12 cellular contexts compared by ENCODE assay signal in genomic region chr9:134267305-134268265, GRCh38. TPM values are rescaled to one million over a fixed set of nuclear protein-coding genes. Genes with fewer than 3 reads are reported as not detected.
DNase-seq lines count a peak whose midpoint lies in the region; ATAC-seq and TF ChIP-seq lines count a peak whose summit lies in the region.
"Had no signal": no experiment of that assay in that cellular context is flagged by ENCODE, and none has a peak within 500 bp of the region (broad histone marks: within the 10 kb centered on the region; RNA-seq: fewer than 3 reads in every experiment).

No MANE protein-coding gene starts in this region.

- DNase-seq in iPS-NIHi11 (ENCODE audit: low spot score) (peak; percentile 75), smooth muscle cell (lab: John Stamatoyannopoulos, UW; ENCODE audit: unreplicated experiment) (no peak), upper lobe of left lung (no peak)
- DNase-seq in stimulated activated effector memory CD8-positive, alpha-beta T cell treated with anti-CD3 and anti-CD28 coated beads, Interleukin-12 subunit alpha, Interleukin-12 subunit beta, amount 100 ng/mL, for 72 hours (ENCODE audit: low spot score in 2 of 2), result no peak
- DNase-seq: activated effector memory CD4-positive, alpha-beta T cell treated with Interleukin-2 at 50 U/mL for 16 hours; NCI-H2029; NK-92 treated with Interleukin-12 subunit alpha and Interleukin-12 subunit beta, amount 100 ng/mL, for 24 hours; T-helper 1 cell had no signal

- H3K4me1 Mint-ChIP-seq in stimulated activated effector memory CD8-positive, alpha-beta T cell treated with anti-CD3 and anti-CD28 coated beads, Interleukin-12 subunit alpha, Interleukin-12 subunit beta, amount 100 ng/mL, for 72 hours, result peaks cover 7% of the 10 kb centered on the region

- H3K36me3 ChIP-seq in SU-DHL-6 (ENCODE audit: low read length) (no peaks in the 10 kb centered on the region), smooth muscle cell (ENCODE audit: low read depth) (no peaks in the 10 kb centered on the region), upper lobe of left lung (no peaks in the 10 kb centered on the region)

- no peak for TF ChIP-seq EP300 in upper lobe of left lung (IDR thresholded peaks at IDR 0.05)

- H3K79me2 ChIP-seq in SU-DHL-6 (ENCODE audit: insufficient read depth, low read length) (no peaks in the 10 kb centered on the region), smooth muscle cell (ENCODE audit: low read depth) (no peaks in the 10 kb centered on the region)

- no peaks in the 10 kb centered on the region for H3K9me2 ChIP-seq in SU-DHL-6 (replicated peaks; ENCODE audit: insufficient read depth, low read length)

- TF ChIP-seq CTCF in SU-DHL-6 (IDR thresholded peaks at IDR 0.05; ENCODE audit: insufficient read depth, low read length, poor library complexity, severe bottlenecking) (no peak), smooth muscle cell (IDR thresholded peaks at IDR 0.05; ENCODE audit: borderline replicate concordance, insufficient read depth, poor library complexity, severe bottlenecking) (peak; percentile 2), upper lobe of left lung (IDR thresholded peaks at IDR 0.05) (no peak)

- H3K27me3 ChIP-seq in SU-DHL-6 (ENCODE audit: low read length) (no peaks in the 10 kb centered on the region), smooth muscle cell (ENCODE audit: low read depth) (no peaks in the 10 kb centered on the region), upper lobe of left lung (peaks cover 0 to 3% (median 0%) of the 10 kb centered on the region in 4 donors)

- H3K4me2 ChIP-seq in SU-DHL-6 (ENCODE audit: low read depth, low read length, poor library complexity, severe bottlenecking) (peak overlapping the region; percentile 33), smooth muscle cell (no peak overlapping the region)

- no peaks in the 10 kb centered on the region for H3K36me3 Mint-ChIP-seq in stimulated activated effector memory CD8-positive, alpha-beta T cell treated with anti-CD3 and anti-CD28 coated beads, Interleukin-12 subunit alpha, Interleukin-12 subunit beta, amount 100 ng/mL, for 72 hours

- peak overlapping the region; percentile 1 for H3K4me3 ChIP-seq in SU-DHL-6 (ENCODE audit: insufficient read depth, low read length, poor library complexity, severe bottlenecking)
- no peak overlapping the region for H3K4me3 ChIP-seq in smooth muscle cell
- H3K4me3 ChIP-seq in upper lobe of left lung, result no peak overlapping the region

- WGBS in smooth muscle cell (ENCODE audit: low lambda C conversion rate), result 79% methylated on average over 16 of the region's 21 CpGs
- WGBS in upper lobe of left lung, 2 donors, result 64 to 79% methylated on average over 6 to 20 of the region's 21 CpGs

- H3K27ac Mint-ChIP-seq in stimulated activated effector memory CD8-positive, alpha-beta T cell treated with anti-CD3 and anti-CD28 coated beads, Interleukin-12 subunit alpha, Interleukin-12 subunit beta, amount 100 ng/mL, for 72 hours, result no peak overlapping the region
- H3K27ac Mint-ChIP-seq: activated CD8-positive, alpha-beta T cell treated with anti-CD3 and anti-CD28 coated beads for 36 hours had no signal

- no peak for TF ChIP-seq POLR2A in upper lobe of left lung (IDR thresholded peaks at IDR 0.05)

- H3K4me1 ChIP-seq in smooth muscle cell (ENCODE audit: low read depth) (no peaks in the 10 kb centered on the region), upper lobe of left lung (peaks cover 0 to 7% (median 2%) of the 10 kb centered on the region in 4 donors)

- H4K20me1 ChIP-seq in SU-DHL-6 (ENCODE audit: low read depth, low read length) (no peaks in the 10 kb centered on the region), smooth muscle cell (ENCODE audit: low read depth) (no peaks in the 10 kb centered on the region)

- H2AFZ ChIP-seq in SU-DHL-6 (ENCODE audit: low read depth, low read length, severe bottlenecking) (no peak overlapping the region), smooth muscle cell (ENCODE audit: low read depth) (no peak overlapping the region)

- H3K27ac ChIP-seq in SU-DHL-6 (ENCODE audit: low read depth, low read length), result peak overlapping the region; percentile 54
- no peak overlapping the region for H3K27ac ChIP-seq in smooth muscle cell (ENCODE audit: low read depth)
- no peak overlapping the region for H3K27ac ChIP-seq in upper lobe of left lung

- H3K4me3 Mint-ChIP-seq in stimulated activated effector memory CD8-positive, alpha-beta T cell treated with anti-CD3 and anti-CD28 coated beads, Interleukin-12 subunit alpha, Interleukin-12 subunit beta, amount 100 ng/mL, for 72 hours, result no peak overlapping the region
- H3K4me3 Mint-ChIP-seq: activated CD8-positive, alpha-beta T cell treated with anti-CD3 and anti-CD28 coated beads for 36 hours had no signal

- ATAC-seq in GM19397 (IDR thresholded peaks at IDR 0.05; ENCODE audit: unreplicated experiment) (peak; percentile 7), upper lobe of left lung (ENCODE audit: low FRiP score in 2 of 2) (no peak), GM18519 (IDR thresholded peaks at IDR 0.05; ENCODE audit: low FRiP score, unreplicated experiment) (no peak)
- no peak for ATAC-seq in stimulated activated effector memory CD8-positive, alpha-beta T cell treated with anti-CD3 and anti-CD28 coated beads, Interleukin-12 subunit alpha, Interleukin-12 subunit beta, amount 100 ng/mL, for 72 hours

- H3K9me3 Mint-ChIP-seq in stimulated activated effector memory CD8-positive, alpha-beta T cell treated with anti-CD3 and anti-CD28 coated beads, Interleukin-12 subunit alpha, Interleukin-12 subunit beta, amount 100 ng/mL, for 72 hours, result no peaks in the 10 kb centered on the region
- H3K9me3 Mint-ChIP-seq: activated CD8-positive, alpha-beta T cell treated with anti-CD3 and anti-CD28 coated beads for 36 hours had no signal

- peak overlapping the region; percentile 11; the same call in 1 of the 2 replicates for H3K9ac ChIP-seq in SU-DHL-6 (ENCODE audit: low read length)
- H3K9ac ChIP-seq in smooth muscle cell (ENCODE audit: low read depth), result no peak overlapping the region

- H3K9me3 ChIP-seq in SU-DHL-6 (ENCODE audit: insufficient read depth, low read length) (no peaks in the 10 kb centered on the region), smooth muscle cell (replicated peaks; ENCODE audit: low read depth) (no peaks in the 10 kb centered on the region), upper lobe of left lung (no peaks in the 10 kb centered on the region)

- no peaks in the 10 kb centered on the region for H3F3A ChIP-seq in SU-DHL-6 (ENCODE audit: insufficient read depth)
- H3F3A ChIP-seq in smooth muscle cell (ENCODE audit: low read depth), result no peaks in the 10 kb centered on the region

RNA-seq across cellular contexts. Expression of gene RXRA, which starts 58.7 kb away (rescaled TPM):
- total RNA-seq in smooth muscle cell (8.9 and 13.7 TPM in 2 replicates), upper lobe of left lung (10 to 100 TPM; 43.8 to 92.7 (median 74.1) TPM)
- 23.1 and 25.3 TPM in 2 replicates for polyA plus RNA-seq in smooth muscle cell
